In the genomic region with DNA sequence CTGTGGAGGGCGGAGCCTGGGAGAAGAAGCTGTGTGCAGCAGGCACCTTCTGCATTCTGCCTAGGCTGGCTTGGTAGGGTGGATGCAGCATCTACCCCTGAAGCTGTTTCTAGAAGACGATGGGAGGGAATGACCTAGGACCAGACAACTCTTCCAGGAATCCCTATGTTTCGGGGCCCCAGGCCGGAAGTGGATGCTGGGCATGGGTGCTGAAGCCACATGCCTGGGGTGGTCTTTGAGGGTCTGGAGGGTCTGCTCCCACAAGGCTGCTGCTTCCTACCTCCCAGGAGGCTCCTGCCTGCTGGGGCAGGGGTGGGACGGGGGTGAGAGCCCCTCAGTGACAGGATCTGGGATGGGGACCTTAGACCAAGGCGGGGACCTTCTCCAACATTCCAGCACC, we compare ENCODE assay signal across 23 cellular contexts.
"Had no signal": no experiment of that assay in that cellular context is flagged by ENCODE, and none has a peak within 500 bp of the region (broad histone marks: within the 10 kb centered on the region; RNA-seq: fewer than 3 reads in every experiment).

No MANE protein-coding gene starts in this region.

- DNase-seq: activated B cell treated with CpG ODN at 0.5 μM for 24 hours; activated CD4-positive, alpha-beta T cell treated with anti-CD3 and anti-CD28 coated beads for 48 hours; activated CD8-positive, alpha-beta T cell treated with anti-CD3 and anti-CD28 coated beads, Interleukin-2, amount 10 ng/mL, durations not matched to agents 7 days and 5 days; activated T-cell treated with anti-CD3 and anti-CD28 coated beads, Interleukin-2, amount 50 U/mL, for 48 hours; anterior cingulate cortex; body of pancreas; effector CD8-positive, alpha-beta T cell; hippocampal formation; kidney glomerular epithelial cell; naive thymus-derived CD4-positive, alpha-beta T cell; retina; stimulated activated CD4-positive, alpha-beta T cell treated with anti-CD3 and anti-CD28 coated beads, Interleukin-12 subunit alpha, Interleukin-12 subunit beta, amount 100 ng/mL, for 4 hours; stimulated activated CD4-positive, alpha-beta T cell treated with anti-CD3 and anti-CD28 coated beads, Interleukin-4, amount 100 ng/mL, for 4 hours; stimulated activated naive CD8-positive, alpha-beta T cell treated with anti-CD3 and anti-CD28 coated beads, Interleukin-15, Interleukin-2, amounts not matched to agents 100 U/mL and 50 U/mL, for 24 hours; T-helper 9 cell had no signal

- H3K4me3 Mint-ChIP-seq: activated B cell treated with CpG ODN at 0.5 μM for 24 hours; activated CD8-positive, alpha-beta T cell treated with anti-CD3 and anti-CD28 coated beads, Interleukin-2, amount 10 ng/mL, durations not matched to agents 7 days and 5 days; activated naive CD4-positive, alpha-beta T cell treated with anti-CD3 and anti-CD28 coated beads, Interleukin-2, amount 50 U/mL, for 24 hours; dendritic cell treated with granulocyte-macrophage colony-stimulating factor and Interleukin-4, amounts not matched to agents 40 ng/mL and 50 ng/mL, for 4 days; naive thymus-derived CD4-positive, alpha-beta T cell; neural crest cell had no signal

- H3K4me1 Mint-ChIP-seq: activated B cell treated with CpG ODN at 0.5 μM for 24 hours; activated naive CD4-positive, alpha-beta T cell treated with anti-CD3 and anti-CD28 coated beads, Interleukin-2, amount 50 U/mL, for 24 hours had no signal

- H3K27me3 ChIP-seq: body of pancreas had no signal

- ATAC-seq: activated CD8-positive, alpha-beta T cell treated with anti-CD3 and anti-CD28 coated beads, Interleukin-2, amount 10 ng/mL, durations not matched to agents 7 days and 5 days; body of pancreas; left lung; naive thymus-derived CD4-positive, alpha-beta T cell; stimulated activated naive CD8-positive, alpha-beta T cell treated with anti-CD3 and anti-CD28 coated beads, Interleukin-15, Interleukin-2, amounts not matched to agents 100 U/mL and 50 U/mL, for 24 hours had no signal

- H3K4me3 ChIP-seq: body of pancreas, cardiac muscle cell, esophagus muscularis mucosa, left lung, lung had no signal

- H3K9me3 Mint-ChIP-seq: activated B cell treated with CpG ODN at 0.5 μM for 24 hours; activated naive CD4-positive, alpha-beta T cell treated with anti-CD3 and anti-CD28 coated beads, Interleukin-2, amount 50 U/mL, for 24 hours; dendritic cell treated with granulocyte-macrophage colony-stimulating factor and Interleukin-4, amounts not matched to agents 40 ng/mL and 50 ng/mL, for 4 days; naive thymus-derived CD4-positive, alpha-beta T cell; neural crest cell had no signal

- H3K36me3 ChIP-seq: cardiac muscle cell, esophagus muscularis mucosa, left lung had no signal

- H3K27ac ChIP-seq: body of pancreas, cardiac muscle cell, esophagus muscularis mucosa, left lung had no signal

- H3K27ac Mint-ChIP-seq: activated B cell treated with CpG ODN at 0.5 μM for 24 hours; activated CD8-positive, alpha-beta T cell treated with anti-CD3 and anti-CD28 coated beads, Interleukin-2, amount 10 ng/mL, durations not matched to agents 7 days and 5 days; activated naive CD4-positive, alpha-beta T cell treated with anti-CD3 and anti-CD28 coated beads, Interleukin-2, amount 50 U/mL, for 24 hours; dendritic cell treated with granulocyte-macrophage colony-stimulating factor and Interleukin-4, amounts not matched to agents 40 ng/mL and 50 ng/mL, for 4 days; naive thymus-derived CD4-positive, alpha-beta T cell; progenitor cell of endocrine pancreas had no signal

- H3K9me3 ChIP-seq: body of pancreas, esophagus muscularis mucosa, left lung had no signal

- H3K36me3 Mint-ChIP-seq: activated naive CD4-positive, alpha-beta T cell treated with anti-CD3 and anti-CD28 coated beads, Interleukin-2, amount 50 U/mL, for 24 hours; naive thymus-derived CD4-positive, alpha-beta T cell had no signal
